In the genomic region with DNA sequence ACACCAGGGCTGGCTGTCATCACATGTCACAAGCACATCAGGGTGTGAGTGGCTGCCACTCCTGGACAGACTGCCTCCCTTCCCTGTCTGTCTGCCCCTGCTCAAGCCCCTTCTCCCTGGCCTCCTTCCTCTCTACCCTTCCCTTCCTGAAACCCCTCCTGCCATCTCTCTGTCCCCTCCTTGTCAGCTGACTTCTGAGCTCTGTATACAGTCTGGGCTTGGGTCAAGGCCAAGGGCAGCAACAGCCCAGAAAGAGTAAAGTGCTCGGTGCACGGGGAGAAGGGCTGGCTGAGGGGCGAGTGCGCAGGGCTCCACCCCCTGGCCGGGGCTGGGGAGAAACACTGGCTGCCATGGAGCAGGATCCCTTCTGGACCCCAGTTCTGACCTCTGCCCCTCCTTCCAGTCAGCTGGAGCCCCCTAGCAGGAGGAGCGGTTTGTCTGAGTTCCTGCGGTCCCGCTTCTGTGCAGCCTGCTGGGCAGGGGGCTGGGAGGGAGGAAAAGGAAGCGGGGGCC, we compare ENCODE assay signal across 17 cellular contexts. TPM values are rescaled to one million over a fixed set of nuclear protein-coding genes. Genes with fewer than 3 reads are reported as not detected.
DNase-seq lines count a peak whose midpoint lies in the region; ATAC-seq, FAIRE-seq and TF ChIP-seq lines count a peak whose summit lies in the region.
"Had no signal": no experiment of that assay in that cellular context is flagged by ENCODE, and none has a peak within 500 bp of the region (broad histone marks: within the 10 kb centered on the region; RNA-seq: fewer than 3 reads in every experiment).

No MANE protein-coding gene starts in this region.

- H3K27ac Mint-ChIP-seq in T-helper 1 cell treated with Interleukin-12 subunit alpha and Interleukin-12 subunit beta and Interleukin-4 antibody, amounts not matched to agents 30 μg/mL and 1 μg/mL, for 36 hours = peak overlapping the region; percentile 68
- H3K27ac Mint-ChIP-seq in astrocyte (ENCODE audit: unreplicated experiment) (no peak overlapping the region), neural crest cell (ENCODE audit: unreplicated experiment) (no peak overlapping the region), Calu3 (ENCODE audit: unreplicated experiment) (no peak overlapping the region)

- no peak overlapping the region for H2AFZ ChIP-seq in astrocyte (ENCODE audit: low read depth, low read length)

- no peak for TF ChIP-seq CTCF in HL-60 (IDR thresholded peaks at IDR 0.05; ENCODE audit: insufficient read depth, low read length)
- no peak for TF ChIP-seq CTCF in astrocyte (IDR thresholded peaks at IDR 0.05; ENCODE audit: insufficient read depth, low read depth, low read length)
- no peak for TF ChIP-seq CTCF in neural crest cell (conservative IDR thresholded peaks at IDR 0.05)
- no peak for TF ChIP-seq CTCF in Calu3 (IDR thresholded peaks at IDR 0.05; ENCODE audit: unreplicated experiment)

- H3K36me3 ChIP-seq in astrocyte (ENCODE audit: insufficient read depth, low read length) = no peaks in the 10 kb centered on the region
- H3K36me3 ChIP-seq: ascending aorta, right atrium auricular region had no signal

- no peak overlapping the region for H3K9ac ChIP-seq in astrocyte (ENCODE audit: low read length)

- FAIRE-seq in astrocyte (lab: Jason Lieb, UNC) = no peak
- FAIRE-seq: A204.1 had no signal

- H3K9me3 Mint-ChIP-seq in T-helper 1 cell treated with Interleukin-12 subunit alpha and Interleukin-12 subunit beta and Interleukin-4 antibody, amounts not matched to agents 30 μg/mL and 1 μg/mL, for 36 hours = no peaks in the 10 kb centered on the region
- H3K9me3 Mint-ChIP-seq in astrocyte (ENCODE audit: unreplicated experiment) (peaks cover 4% of the 10 kb centered on the region), neural crest cell (no peaks in the 10 kb centered on the region), Calu3 (ENCODE audit: low read depth, unreplicated experiment) (no peaks in the 10 kb centered on the region)

- no peaks in the 10 kb centered on the region for H3K79me2 ChIP-seq in astrocyte (ENCODE audit: insufficient read depth, low read length)

- H3K4me2 ChIP-seq in astrocyte (ENCODE audit: low read length) = no peak overlapping the region

- H3K4me3 ChIP-seq in HL-60 (replicated peaks; ENCODE audit: insufficient read depth, low read length) (no peak overlapping the region), astrocyte (ENCODE audit: insufficient read depth, low read depth, low read length) (no peak overlapping the region)
- H3K4me3 ChIP-seq: ascending aorta, testis had no signal

- H3K27me3 ChIP-seq in HL-60 (ENCODE audit: insufficient read depth, poor library complexity, severe bottlenecking) (no peaks in the 10 kb centered on the region), astrocyte (ENCODE audit: insufficient read depth, low read length) (peaks cover 27% of the 10 kb centered on the region)
- H3K27me3 ChIP-seq: testis had no signal

- no peak for DNase-seq in T-helper 1 cell
- DNase-seq in HL-60 (ENCODE audit: low read depth in 1 of 2, low spot score in 1 of 2) = peak in 1 of 2 experiments; percentile 48
- DNase-seq in astrocyte (ENCODE audit: low read depth) = no peak
- no peak for DNase-seq in neural crest cell (ENCODE audit: low read depth, low spot score)
- no peak for DNase-seq in Calu3
- DNase-seq in islet precursor cell = no peak
- DNase-seq: NCI-H1092, NCI-H774, testis had no signal

- H3K36me3 Mint-ChIP-seq in T-helper 1 cell treated with Interleukin-12 subunit alpha and Interleukin-12 subunit beta and Interleukin-4 antibody, amounts not matched to agents 30 μg/mL and 1 μg/mL, for 36 hours (ENCODE audit: low read depth) = peaks cover 5% of the 10 kb centered on the region
- H3K36me3 Mint-ChIP-seq in astrocyte (ENCODE audit: low read depth, unreplicated experiment) = no peaks in the 10 kb centered on the region
- H3K36me3 Mint-ChIP-seq in neural crest cell (ENCODE audit: low read depth) = no peaks in the 10 kb centered on the region
- H3K36me3 Mint-ChIP-seq in Calu3 (ENCODE audit: insufficient read depth, unreplicated experiment) = peaks cover 45% of the 10 kb centered on the region

- peaks cover 34% of the 10 kb centered on the region for H3K27me3 Mint-ChIP-seq in T-helper 1 cell treated with Interleukin-12 subunit alpha and Interleukin-12 subunit beta and Interleukin-4 antibody, amounts not matched to agents 30 μg/mL and 1 μg/mL, for 36 hours (ENCODE audit: low read depth)
- H3K27me3 Mint-ChIP-seq in astrocyte (ENCODE audit: low read depth, unreplicated experiment) = peaks cover 12% of the 10 kb centered on the region
- H3K27me3 Mint-ChIP-seq in neural crest cell (ENCODE audit: low read depth) = peaks cover 55% of the 10 kb centered on the region
- H3K27me3 Mint-ChIP-seq in Calu3 (ENCODE audit: unreplicated experiment) = peaks cover 71% of the 10 kb centered on the region

- no TSS peak for BruUV-seq in Calu3 (replicated peaks; lab: Mats Ljungman, UMichigan)

- H4K20me1 ChIP-seq in astrocyte (ENCODE audit: insufficient read depth, low read length) = peaks cover 15% of the 10 kb centered on the region

- peak overlapping the region; percentile 60 for H3K4me3 Mint-ChIP-seq in T-helper 1 cell treated with Interleukin-12 subunit alpha and Interleukin-12 subunit beta and Interleukin-4 antibody, amounts not matched to agents 30 μg/mL and 1 μg/mL, for 36 hours
- peak overlapping the region; percentile 34 for H3K4me3 Mint-ChIP-seq in astrocyte (ENCODE audit: unreplicated experiment)
- H3K4me3 Mint-ChIP-seq in neural crest cell = peak overlapping the region; percentile 83
- H3K4me3 Mint-ChIP-seq in Calu3 (ENCODE audit: low read depth, unreplicated experiment) = no peak overlapping the region

- H3K27ac ChIP-seq in HL-60 (replicated peaks) = peak overlapping the region; percentile 95
- H3K27ac ChIP-seq in astrocyte (ENCODE audit: low read depth, low read length) = no peak overlapping the region
- H3K27ac ChIP-seq: ascending aorta, right atrium auricular region, SK-N-MC, testis had no signal

- intact Hi-C loops in Calu3 (cut with micrococcal nuclease; ENCODE audit: unreplicated experiment) = loop anchor here (5.0 kb wide), 1 partner anchor 40 kb away; no protein-coding TSS in a partner anchor

- no peak for ATAC-seq in HG03342 (IDR thresholded peaks at IDR 0.05; ENCODE audit: unreplicated experiment)

- CTCF ChIA-PET in Calu3 (lab: Charles Lee) = interaction anchor here (0.6 to 1.6 kb wide), 3 partner anchors 9 to 11 kb away, joined by 3 to 5 read pairs (median 4); no protein-coding TSS in a partner anchor

- peaks cover 17% of the 10 kb centered on the region for H3K4me1 Mint-ChIP-seq in T-helper 1 cell treated with Interleukin-12 subunit alpha and Interleukin-12 subunit beta and Interleukin-4 antibody, amounts not matched to agents 30 μg/mL and 1 μg/mL, for 36 hours (ENCODE audit: low read depth)
- no peaks in the 10 kb centered on the region for H3K4me1 Mint-ChIP-seq in astrocyte (ENCODE audit: low read depth, unreplicated experiment)
- peaks cover 30% of the 10 kb centered on the region for H3K4me1 Mint-ChIP-seq in neural crest cell
- peaks cover 32% of the 10 kb centered on the region for H3K4me1 Mint-ChIP-seq in Calu3 (ENCODE audit: low read depth, unreplicated experiment)

- peaks cover 16% of the 10 kb centered on the region for H3K4me1 ChIP-seq in astrocyte (ENCODE audit: insufficient read depth, low read length)

- no peaks in the 10 kb centered on the region for H3K9me3 ChIP-seq in astrocyte (ENCODE audit: insufficient read depth, low read depth, low read length)
- H3K9me3 ChIP-seq: ascending aorta, right atrium auricular region, testis had no signal

RNA-seq across cellular contexts. Expression of gene LKAAEAR1, which starts 2.0 kb away (rescaled TPM):
- total RNA-seq in astrocyte = 0.34 TPM in 1 of 2 replicates, not detected in the other
- total RNA-seq in neural crest cell = not detected in 2 replicates
- total RNA-seq in Calu3 (2022) = not detected in 2 replicates
- total RNA-seq: ascending aorta, Daoy, mesenteric fat pad, right atrium auricular region had no signal

RNA-seq across cellular contexts. Expression of gene OPRL1, which starts 2.3 kb away (rescaled TPM):
- 2.8 and 3.6 TPM in 2 replicates for total RNA-seq in astrocyte
- 0.93 and 0.96 TPM in 2 replicates for total RNA-seq in neural crest cell
- total RNA-seq in Calu3 (2022) = 0.17 and 0.33 TPM in 2 replicates

RNA-seq across cellular contexts. Expression of gene RGS19, which starts 2.9 kb away (rescaled TPM):
- total RNA-seq in astrocyte = 15.7 and 18.3 TPM in 2 replicates
- 11.1 and 11.7 TPM in 2 replicates for total RNA-seq in neural crest cell
- 17.2 and 17.8 TPM in 2 replicates for total RNA-seq in Calu3 (2022)

RNA-seq across cellular contexts. Expression of gene TCEA2, which starts 19.2 kb away (rescaled TPM):
- total RNA-seq in astrocyte = 52.4 and 53.1 TPM in 2 replicates
- total RNA-seq in neural crest cell = 82.5 and 83.3 TPM in 2 replicates
- total RNA-seq in Calu3 (2022) = 39.9 and 43.7 TPM in 2 replicates

RNA-seq across cellular contexts. Expression of gene NPBWR2, which starts 25.2 kb away (rescaled TPM):
- total RNA-seq in astrocyte (not detected in 2 replicates), neural crest cell (not detected in 2 replicates), Calu3 (2022) (not detected in 2 replicates)
- total RNA-seq: ascending aorta, Daoy, mesenteric fat pad, right atrium auricular region had no signal
